In the genomic region with DNA sequence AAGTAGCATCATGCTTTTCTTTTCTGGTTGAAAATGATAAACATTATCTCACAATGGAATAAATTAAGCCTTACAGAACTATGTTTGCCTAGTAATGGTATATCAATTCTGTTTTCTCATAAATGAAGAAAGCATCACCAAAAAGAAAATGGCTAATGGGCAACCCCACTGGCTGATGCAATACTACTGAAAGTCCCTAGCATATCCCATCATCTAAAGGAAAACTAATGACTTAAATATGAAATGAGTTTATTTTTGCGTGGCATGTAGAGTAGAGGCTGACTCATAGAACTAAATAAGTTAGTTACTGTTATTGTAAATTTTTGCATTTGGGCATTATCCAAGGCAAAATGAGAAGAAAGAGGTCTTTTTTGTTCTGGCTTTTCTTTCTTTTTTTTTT, we compare ENCODE assay signal across 35 cellular contexts.
"Had no signal": no experiment of that assay in that cellular context is flagged by ENCODE, and none has a peak within 500 bp of the region (broad histone marks: within the 10 kb centered on the region; RNA-seq: fewer than 3 reads in every experiment).

No MANE protein-coding gene starts in this region.

- DNase-seq: activated B cell treated with CpG ODN at 0.5 μM for 24 hours; activated CD4-positive, alpha-beta memory T cell treated with anti-CD3 and anti-CD28 coated beads, Interleukin-2, amount 10 ng/mL, durations not matched to agents 7 days and 5 days; activated CD4-positive, alpha-beta T cell treated with anti-CD3 and anti-CD28 coated beads for 48 hours; activated CD4-positive, CD25-positive, alpha-beta regulatory T cell treated with anti-CD3 and anti-CD28 coated beads, Interleukin-2, amount 50 U/mL, for 72 hours; activated CD8-positive, alpha-beta memory T cell treated with anti-CD3 and anti-CD28 coated beads for 24 hours; activated CD8-positive, alpha-beta memory T cell treated with anti-CD3 and anti-CD28 coated beads, Interleukin-2, amount 10 ng/mL, durations not matched to agents 7 days and 5 days; activated CD8-positive, alpha-beta memory T cell treated with anti-CD3 and anti-CD28 coated beads, Interleukin-2, amount 50 U/mL, for 48 hours; activated effector memory CD4-positive, alpha-beta T cell treated with Interleukin-2 at 50 U/mL for 16 hours; activated naive CD4-positive, alpha-beta T cell treated with anti-CD3 and anti-CD28 coated beads, Interleukin-2, amount 10 ng/mL, durations not matched to agents 7 days and 5 days; activated naive CD8-positive, alpha-beta T cell treated with anti-CD3 and anti-CD28 coated beads, Interleukin-2, amount 50 U/mL, for 24 hours; activated T-cell treated with anti-CD3 and anti-CD28 coated beads, Interleukin-2, amount 50 U/mL, for 48 hours; amniotic stem cell; aorta; brain microvascular endothelial cell; MM.1S; NCI-H1105; NCI-H1436; NCI-H1694; NCI-H2171 treated with DMSO at 0.1 percent for 48 hours; NCI-H2227 treated with DMSO at 0.1 percent for 48 hours; NCI-H446; NCI-H510A treated with DMSO at 0.1 percent for 48 hours; NCI-H526 treated with DMSO at 0.1 percent for 48 hours; NCI-H82; PC-3; Peyer's patch; SIG-M5; T-helper 1 cell; T-helper 2 cell; T-helper 9 cell had no signal

- H3K4me3 ChIP-seq: Peyer's patch had no signal

- H3K27me3 ChIP-seq: brain microvascular endothelial cell, Peyer's patch had no signal

- H3K27ac ChIP-seq: brain microvascular endothelial cell, KMS-11, Peyer's patch, RWPE1, VCaP had no signal

- H3K9me3 ChIP-seq: Peyer's patch had no signal

- H3K4me1 ChIP-seq: Peyer's patch had no signal

- H3K4me2 ChIP-seq: KMS-11 had no signal

- H3K9ac ChIP-seq: KMS-11 had no signal

- ATAC-seq: activated CD8-positive, alpha-beta memory T cell treated with anti-CD3 and anti-CD28 coated beads, Interleukin-2, amount 10 ng/mL, durations not matched to agents 7 days and 5 days; activated naive CD8-positive, alpha-beta T cell treated with anti-CD3 and anti-CD28 coated beads, Interleukin-2, amount 50 U/mL, for 24 hours; PC-3; Right ventricle myocardium inferior; SK-N-SH treated with all-trans-retinoic acid at 6 μM for 48 hours had no signal

- H3K36me3 ChIP-seq: brain microvascular endothelial cell, Peyer's patch had no signal
